ENCODE assay signal across 17 cellular contexts in the genomic region with DNA sequence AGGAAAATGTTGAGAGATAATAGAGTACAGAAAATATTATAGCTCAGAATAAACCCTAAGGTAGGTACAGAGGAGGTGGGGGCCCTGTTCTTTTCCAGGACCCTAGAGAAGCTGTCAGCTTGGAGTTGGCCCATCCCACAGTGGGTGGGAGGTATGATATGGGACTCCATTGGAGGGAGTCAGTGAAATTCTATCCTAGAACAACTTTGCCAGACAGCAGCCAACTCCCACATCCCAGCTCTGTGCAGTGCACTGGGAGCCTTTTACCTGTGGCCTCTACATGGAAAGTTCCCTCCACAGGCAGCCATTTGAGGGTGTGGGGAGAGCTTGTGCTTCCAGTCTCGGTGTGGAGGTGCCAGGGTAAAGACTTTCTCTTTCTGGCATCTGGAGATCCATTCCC. TPM values are rescaled to one million over a fixed set of nuclear protein-coding genes. Genes with fewer than 3 reads are reported as not detected.
DNase-seq lines count a peak whose midpoint lies in the region; ATAC-seq and TF ChIP-seq lines count a peak whose summit lies in the region.
"Had no signal": no experiment of that assay in that cellular context is flagged by ENCODE, and none has a peak within 500 bp of the region (broad histone marks: within the 10 kb centered on the region; RNA-seq: fewer than 3 reads in every experiment).

No MANE protein-coding gene starts in this region.

- H3K27me3 Mint-ChIP-seq in stimulated activated naive CD8-positive, alpha-beta T cell treated with anti-CD3 and anti-CD28 coated beads, Interleukin-15, Interleukin-2, amounts not matched to agents 100 ng/mL and 50 ng/mL, for 24 hours = peaks cover 27% of the 10 kb centered on the region
- peaks cover 25% of the 10 kb centered on the region for H3K27me3 Mint-ChIP-seq in stimulated activated naive CD8-positive, alpha-beta T cell treated with anti-CD3 and anti-CD28 coated beads, Interleukin-15, amount 100 ng/mL, for 72 hours
- H3K27me3 Mint-ChIP-seq in endodermal cell (ENCODE audit: insufficient read depth) = peaks cover 44% of the 10 kb centered on the region
- H3K27me3 Mint-ChIP-seq in naive thymus-derived CD4-positive, alpha-beta T cell = peaks cover 0 to 18% (median 4%) of the 10 kb centered on the region in 5 donors

- no peak overlapping the region for H3K4me3 Mint-ChIP-seq in stimulated activated naive CD8-positive, alpha-beta T cell treated with anti-CD3 and anti-CD28 coated beads, Interleukin-15, Interleukin-2, amounts not matched to agents 100 ng/mL and 50 ng/mL, for 24 hours
- H3K4me3 Mint-ChIP-seq in stimulated activated naive CD8-positive, alpha-beta T cell treated with anti-CD3 and anti-CD28 coated beads, Interleukin-15, amount 100 ng/mL, for 72 hours = no peak overlapping the region
- no peak overlapping the region for H3K4me3 Mint-ChIP-seq in endodermal cell
- no peak overlapping the region for H3K4me3 Mint-ChIP-seq in naive thymus-derived CD4-positive, alpha-beta T cell
- H3K4me3 Mint-ChIP-seq: HFFc6 had no signal

- H3K27me3 ChIP-seq in hepatocyte = no peaks in the 10 kb centered on the region
- H3K27me3 ChIP-seq in skeletal muscle tissue (ENCODE audit: control insufficient read depth in 3 of 3, insufficient read depth in 3 of 3, low read length in 3 of 3) = no peaks in the 10 kb centered on the region
- peaks cover 63% of the 10 kb centered on the region for H3K27me3 ChIP-seq in endodermal cell (ENCODE audit: control insufficient read depth, insufficient read depth, low read length, poor library complexity, severe bottlenecking)
- H3K27me3 ChIP-seq in naive thymus-derived CD4-positive, alpha-beta T cell (ENCODE audit: control insufficient read depth in 2 of 2, insufficient read depth in 2 of 2, low read length in 2 of 2) = peaks cover 0 to 2% of the 10 kb centered on the region in 2 donors
- H3K27me3 ChIP-seq: pancreas had no signal

- H3K9me3 ChIP-seq in hepatocyte (ENCODE audit: low read depth) (no peaks in the 10 kb centered on the region), skeletal muscle tissue (ENCODE audit: control insufficient read depth in 3 of 3, low read length in 3 of 3) (no peaks in the 10 kb centered on the region), endodermal cell (ENCODE audit: control insufficient read depth, low read length) (peaks cover 20% of the 10 kb centered on the region)
- no peaks in the 10 kb centered on the region for H3K9me3 ChIP-seq in naive thymus-derived CD4-positive, alpha-beta T cell (ENCODE audit: control insufficient read depth in 2 of 3, low read length in 3 of 3)
- H3K9me3 ChIP-seq: pancreas had no signal

- no peaks in the 10 kb centered on the region for H3K79me2 ChIP-seq in hepatocyte

- POLR2A ChIA-PET in naive thymus-derived CD4-positive, alpha-beta T cell (lab: Charles Lee) = interaction anchor here (0.6 kb wide), 1 partner anchor 565 kb away, joined by 3 read pairs; no protein-coding TSS in a partner anchor

- TF ChIP-seq CTCF in hepatocyte (IDR thresholded peaks at IDR 0.05; ENCODE audit: poor library complexity) = no peak
- TF ChIP-seq CTCF in endodermal cell (conservative IDR thresholded peaks at IDR 0.05) = no peak

- CTCF ChIA-PET in naive thymus-derived CD4-positive, alpha-beta T cell (lab: Charles Lee) = no interaction called here

- H2AFZ ChIP-seq in hepatocyte = no peak overlapping the region

- peak overlapping the region; percentile 38 for H3K4me2 ChIP-seq in hepatocyte

- peak overlapping the region in 1 of 3 donors; percentile 24 for H3K9ac ChIP-seq in skeletal muscle tissue (ENCODE audit: low read depth in 1 of 3, low read length in 3 of 3)
- H3K9ac ChIP-seq in endodermal cell (ENCODE audit: extremely low read depth, low read length, poor library complexity, severe bottlenecking) = no peak overlapping the region

- intact Hi-C loops in naive thymus-derived CD4-positive, alpha-beta T cell (cut with micrococcal nuclease) = no loop called here

- ATAC-seq in stimulated activated naive CD8-positive, alpha-beta T cell treated with anti-CD3 and anti-CD28 coated beads, Interleukin-15, amount 100 ng/mL, for 72 hours = no peak
- no peak for ATAC-seq in naive thymus-derived CD4-positive, alpha-beta T cell
- ATAC-seq in HG02571 (IDR thresholded peaks at IDR 0.05; ENCODE audit: unreplicated experiment) = no peak

- 90% methylated on average over 1 of the region's 1 CpG for WGBS in hepatocyte (ENCODE audit: low lambda C conversion rate, missing lambda C conversion rate)
- 86 to 87% methylated on average over 1 of the region's 1 CpG for WGBS in endodermal cell (ENCODE audit: insufficient coverage in 1 of 2, insufficient read length in 1 of 2), 2 experiments

- peak overlapping the region; percentile 32 for H3K27ac Mint-ChIP-seq in stimulated activated naive CD8-positive, alpha-beta T cell treated with anti-CD3 and anti-CD28 coated beads, Interleukin-15, Interleukin-2, amounts not matched to agents 100 ng/mL and 50 ng/mL, for 24 hours
- H3K27ac Mint-ChIP-seq in stimulated activated naive CD8-positive, alpha-beta T cell treated with anti-CD3 and anti-CD28 coated beads, Interleukin-15, amount 100 ng/mL, for 72 hours = no peak overlapping the region
- H3K27ac Mint-ChIP-seq in endodermal cell = no peak overlapping the region
- no peak overlapping the region for H3K27ac Mint-ChIP-seq in naive thymus-derived CD4-positive, alpha-beta T cell
- H3K27ac Mint-ChIP-seq: HFFc6 had no signal

- H3K4me1 Mint-ChIP-seq in stimulated activated naive CD8-positive, alpha-beta T cell treated with anti-CD3 and anti-CD28 coated beads, Interleukin-15, Interleukin-2, amounts not matched to agents 100 ng/mL and 50 ng/mL, for 24 hours (ENCODE audit: low read depth) = peaks cover 21% of the 10 kb centered on the region
- H3K4me1 Mint-ChIP-seq in stimulated activated naive CD8-positive, alpha-beta T cell treated with anti-CD3 and anti-CD28 coated beads, Interleukin-15, amount 100 ng/mL, for 72 hours = peaks cover 25% of the 10 kb centered on the region
- H3K4me1 Mint-ChIP-seq in endodermal cell = peaks cover 13% of the 10 kb centered on the region
- peaks cover 0 to 18% (median 0%) of the 10 kb centered on the region in 7 donors for H3K4me1 Mint-ChIP-seq in naive thymus-derived CD4-positive, alpha-beta T cell

- H3K36me3 Mint-ChIP-seq in stimulated activated naive CD8-positive, alpha-beta T cell treated with anti-CD3 and anti-CD28 coated beads, Interleukin-15, Interleukin-2, amounts not matched to agents 100 ng/mL and 50 ng/mL, for 24 hours (ENCODE audit: low read depth) = no peaks in the 10 kb centered on the region
- no peaks in the 10 kb centered on the region for H3K36me3 Mint-ChIP-seq in endodermal cell (ENCODE audit: low read depth)
- H3K36me3 Mint-ChIP-seq in naive thymus-derived CD4-positive, alpha-beta T cell = peaks cover 0 to 4% (median 0%) of the 10 kb centered on the region in 5 donors

- H3K27ac ChIP-seq in hepatocyte = peak overlapping the region; percentile 93
- peak overlapping the region; percentile 92 for H3K27ac ChIP-seq in skeletal muscle tissue (ENCODE audit: low read depth, low read length)
- H3K27ac ChIP-seq in endodermal cell (ENCODE audit: low read depth, low read length) = no peak overlapping the region
- H3K27ac ChIP-seq in naive thymus-derived CD4-positive, alpha-beta T cell (ENCODE audit: low read depth, low read length) = no peak overlapping the region
- H3K27ac ChIP-seq: RWPE1 had no signal

- no peaks in the 10 kb centered on the region for H3K9me2 ChIP-seq in hepatocyte (replicated peaks; ENCODE audit: insufficient read depth)

- no peak overlapping the region for H3K4me3 ChIP-seq in hepatocyte
- no peak overlapping the region for H3K4me3 ChIP-seq in skeletal muscle tissue (ENCODE audit: low read length in 3 of 3)
- no peak overlapping the region for H3K4me3 ChIP-seq in endodermal cell (ENCODE audit: low read length)
- H3K4me3 ChIP-seq in naive thymus-derived CD4-positive, alpha-beta T cell (ENCODE audit: low read length) = no peak overlapping the region
- H3K4me3 ChIP-seq: pancreas had no signal

- H3K36me3 ChIP-seq in hepatocyte (replicated peaks; ENCODE audit: insufficient read depth, low read depth) (no peaks in the 10 kb centered on the region), skeletal muscle tissue (ENCODE audit: control insufficient read depth in 3 of 3, insufficient read depth in 3 of 3, low read length in 3 of 3) (no peaks in the 10 kb centered on the region), endodermal cell (ENCODE audit: control insufficient read depth, insufficient read depth, low read length) (no peaks in the 10 kb centered on the region)
- H3K36me3 ChIP-seq in naive thymus-derived CD4-positive, alpha-beta T cell (ENCODE audit: control insufficient read depth in 2 of 3, insufficient read depth in 3 of 3, low read length in 3 of 3) = no peaks in the 10 kb centered on the region
- H3K36me3 ChIP-seq: pancreas had no signal

- no peak for DNase-seq in stimulated activated naive CD8-positive, alpha-beta T cell treated with anti-CD3 and anti-CD28 coated beads, Interleukin-15, amount 100 ng/mL, for 72 hours
- DNase-seq in hepatocyte (ENCODE audit: low spot score) = no peak
- no peak for DNase-seq in endodermal cell
- DNase-seq in naive thymus-derived CD4-positive, alpha-beta T cell = no peak
- DNase-seq: amniotic stem cell, cerebellar nuclear complex, COR-L47, HFFc6, left cardiac atrium, NCI-H1436, pancreas, SW 1271 had no signal

- H3K4me1 ChIP-seq in hepatocyte (ENCODE audit: insufficient read depth) (peaks cover 34% of the 10 kb centered on the region), skeletal muscle tissue (ENCODE audit: control insufficient read depth in 3 of 3, insufficient read depth in 3 of 3, low read length in 3 of 3) (peaks cover 24 to 49% (median 39%) of the 10 kb centered on the region in 3 donors), endodermal cell (ENCODE audit: control insufficient read depth, insufficient read depth, low read length) (peaks cover 4% of the 10 kb centered on the region)
- H3K4me1 ChIP-seq in naive thymus-derived CD4-positive, alpha-beta T cell (ENCODE audit: control insufficient read depth in 2 of 2, insufficient read depth in 2 of 2, low read length in 2 of 2) = no peaks in the 10 kb centered on the region
- H3K4me1 ChIP-seq: pancreas had no signal

- H3K9me3 Mint-ChIP-seq in stimulated activated naive CD8-positive, alpha-beta T cell treated with anti-CD3 and anti-CD28 coated beads, Interleukin-15, Interleukin-2, amounts not matched to agents 100 ng/mL and 50 ng/mL, for 24 hours = peaks cover 8% of the 10 kb centered on the region
- peaks cover 6 to 9% of the 10 kb centered on the region in 2 donors for H3K9me3 Mint-ChIP-seq in stimulated activated naive CD8-positive, alpha-beta T cell treated with anti-CD3 and anti-CD28 coated beads, Interleukin-15, amount 100 ng/mL, for 72 hours
- H3K9me3 Mint-ChIP-seq in endodermal cell = peaks cover 12% of the 10 kb centered on the region
- peaks cover 0 to 12% (median 0%) of the 10 kb centered on the region in 11 donors for H3K9me3 Mint-ChIP-seq in naive thymus-derived CD4-positive, alpha-beta T cell
- H3K9me3 Mint-ChIP-seq: HFFc6 had no signal

- no peaks in the 10 kb centered on the region for H4K20me1 ChIP-seq in hepatocyte (ENCODE audit: insufficient read depth, poor library complexity, severe bottlenecking)

RNA-seq across cellular contexts. Expression of a gene that starts 36.8 kb away (rescaled TPM):
- total RNA-seq in hepatocyte = 12.1 and 12.9 TPM in 2 replicates
- polyA plus RNA-seq in hepatocyte = 6.0 and 10.1 TPM in 2 replicates
- 7.8 TPM for total RNA-seq in skeletal muscle tissue
- under 1 TPM in 1 of 2 donors, not detected in 1; 0.11 TPM for total RNA-seq in endodermal cell
- polyA plus RNA-seq in endodermal cell (2013, experiment 1 of 2) = 0.14 TPM
- polyA plus RNA-seq in endodermal cell (2013, experiment 2 of 2) = 0.21 TPM
- total RNA-seq in naive thymus-derived CD4-positive, alpha-beta T cell = 1 to 10 TPM; 1.1 to 4.1 (median 3.2) TPM
- under 1 TPM; 0.41 to 0.45 TPM for polyA plus RNA-seq in naive thymus-derived CD4-positive, alpha-beta T cell
- total RNA-seq: fibroblast of villous mesenchyme, HFFc6 had no signal

Comparison
In these comparisons a context has a peak if more than half of its experiments do, and no peak if none do; other contexts are left out.
1. H3K27ac ChIP-seq: peak in hepatocyte (single experiment) and skeletal muscle tissue (single experiment); none in endodermal cell (single experiment) and naive thymus-derived CD4-positive, alpha-beta T cell (single experiment).